Comparison of ENCODE assay signal across 7 cellular contexts in the genomic region with DNA sequence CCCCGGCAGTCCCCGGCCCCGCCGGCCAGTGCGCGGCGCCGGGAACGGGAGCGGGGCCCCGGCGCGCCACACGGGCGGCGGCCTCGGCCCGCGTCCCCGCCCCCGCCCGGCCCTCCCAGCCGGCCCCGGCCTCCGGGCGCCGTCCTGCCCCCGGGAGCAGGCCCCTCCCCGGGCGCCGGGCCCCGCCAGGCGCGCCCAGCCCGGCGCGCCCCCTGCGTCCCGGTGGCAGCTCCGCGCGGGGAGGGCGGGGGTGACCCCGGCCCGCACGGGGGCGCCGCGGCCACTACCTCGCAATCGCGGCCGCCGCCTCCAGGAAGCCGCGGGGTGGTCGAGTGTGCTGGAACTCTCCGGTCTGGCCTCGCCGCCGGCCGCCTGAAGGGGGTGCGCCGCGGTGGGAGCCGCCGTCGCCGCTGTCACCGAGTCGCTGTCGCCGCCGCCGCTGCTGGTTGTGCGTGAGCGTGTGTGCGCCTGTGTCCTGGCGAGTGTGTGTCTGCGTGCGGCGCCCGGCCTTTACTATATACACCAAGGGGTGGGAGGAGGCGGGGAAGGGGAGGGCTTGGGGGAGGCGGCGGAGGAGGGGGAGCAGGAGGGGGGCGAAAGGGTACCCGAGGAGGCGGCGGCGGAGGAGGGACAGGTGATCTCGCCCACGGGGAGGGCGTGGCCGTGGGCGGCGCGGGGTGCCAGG. TPM values are rescaled to one million over a fixed set of nuclear protein-coding genes. Genes with fewer than 3 reads are reported as not detected.
DNase-seq lines count a peak whose midpoint lies in the region; ATAC-seq and TF ChIP-seq lines count a peak whose summit lies in the region.

RAI2 (minus strand) TSS at position 488 of the 685 bp plus-strand sequence. CDS start 59,288 bp downstream, outside the sequence.

- H3K27me3 Mint-ChIP-seq in naive thymus-derived CD4-positive, alpha-beta T cell = peaks cover 0 to 50% (median 27%) of the 10 kb centered on the region in 5 donors

- CTCF ChIA-PET in naive thymus-derived CD4-positive, alpha-beta T cell (lab: Charles Lee) = no interaction called here

- intact Hi-C loops in naive thymus-derived CD4-positive, alpha-beta T cell (cut with micrococcal nuclease) = loop anchor here in 1 of 2 donors (2.0 to 5.0 kb wide), 2 partner anchors 74 to 116 kb away; no protein-coding TSS in a partner anchor

- H3K4me3 ChIP-seq in HUES6 (ENCODE audit: low read depth, low read length) (peak within 1 kb of the TSS; percentile 67), WERI-Rb-1 (ENCODE audit: low read depth, low read length) (peak within 1 kb of the TSS; percentile 28), endocrine pancreas (ENCODE audit: control insufficient read depth, insufficient read depth, low read length) (peak within 1 kb of the TSS; percentile 67)
- H3K4me3 ChIP-seq in naive thymus-derived CD4-positive, alpha-beta T cell (ENCODE audit: low read length) = peak within 1 kb of the TSS; percentile 37

- H3K36me3 ChIP-seq in HUES6 (ENCODE audit: control insufficient read depth, insufficient read depth, low read length) = no peaks in the 10 kb centered on the region
- no peaks in the 10 kb centered on the region for H3K36me3 ChIP-seq in WERI-Rb-1
- H3K36me3 ChIP-seq in endocrine pancreas (ENCODE audit: control insufficient read depth, insufficient read depth, low read length) = no peaks in the 10 kb centered on the region
- no peaks in the 10 kb centered on the region for H3K36me3 ChIP-seq in naive thymus-derived CD4-positive, alpha-beta T cell (ENCODE audit: control insufficient read depth in 2 of 3, insufficient read depth in 3 of 3, low read length in 3 of 3)

- H3K4me3 Mint-ChIP-seq in naive thymus-derived CD4-positive, alpha-beta T cell = peak within 1 kb of the TSS; percentile 54 to 89 (median 86)

- H3K4me1 Mint-ChIP-seq in naive thymus-derived CD4-positive, alpha-beta T cell = peaks cover 0 to 11% (median 5%) of the 10 kb centered on the region in 7 donors

- H3K9me3 Mint-ChIP-seq in naive thymus-derived CD4-positive, alpha-beta T cell = no peaks in the 10 kb centered on the region

- DNase-seq in WERI-Rb-1 (peak; percentile 25), ureter (ENCODE audit: low spot score) (peak; percentile 54), GM19238 (ENCODE audit: insufficient read length, low spot score) (no peak), EL (no peak)
- DNase-seq in naive thymus-derived CD4-positive, alpha-beta T cell = peak in 6 of 9 donors; percentile 8 to 51 (median 26)

- POLR2A ChIA-PET in naive thymus-derived CD4-positive, alpha-beta T cell (lab: Charles Lee) = no interaction called here

- H3K27ac ChIP-seq in HUES6 (ENCODE audit: low read depth, low read length) (no peak within 1 kb of the TSS), WERI-Rb-1 (no peak within 1 kb of the TSS)
- H3K27ac ChIP-seq in naive thymus-derived CD4-positive, alpha-beta T cell (ENCODE audit: low read depth, low read length) = no peak within 1 kb of the TSS

- peak within 1 kb of the TSS in 2 of 9 donors; percentile 62 to 70 for H3K27ac Mint-ChIP-seq in naive thymus-derived CD4-positive, alpha-beta T cell

- H3K4me1 ChIP-seq in HUES6 (ENCODE audit: control insufficient read depth, insufficient read depth, low read length) = peaks cover 15% of the 10 kb centered on the region
- peaks cover 5% of the 10 kb centered on the region for H3K4me1 ChIP-seq in endocrine pancreas (ENCODE audit: control insufficient read depth, insufficient read depth, low read length)
- H3K4me1 ChIP-seq in naive thymus-derived CD4-positive, alpha-beta T cell (ENCODE audit: control insufficient read depth in 2 of 2, insufficient read depth in 2 of 2, low read length in 2 of 2) = no peaks in the 10 kb centered on the region

- H3K9ac ChIP-seq in HUES6 (ENCODE audit: low read length) (no peak within 1 kb of the TSS), endocrine pancreas (ENCODE audit: control insufficient read depth, insufficient read depth, low read length) (no peak within 1 kb of the TSS)

- no peak for TF ChIP-seq CTCF in WERI-Rb-1 (IDR thresholded peaks at IDR 0.05; ENCODE audit: low read depth, low read length)

- no peaks in the 10 kb centered on the region for H3K9me3 ChIP-seq in HUES6 (ENCODE audit: control insufficient read depth, insufficient read depth, low read depth, low read length)
- H3K9me3 ChIP-seq in WERI-Rb-1 (ENCODE audit: severe bottlenecking) = no peaks in the 10 kb centered on the region
- no peaks in the 10 kb centered on the region for H3K9me3 ChIP-seq in endocrine pancreas (ENCODE audit: control insufficient read depth, low read length)
- no peaks in the 10 kb centered on the region for H3K9me3 ChIP-seq in naive thymus-derived CD4-positive, alpha-beta T cell (ENCODE audit: control insufficient read depth in 2 of 3, low read length in 3 of 3)

- no peaks in the 10 kb centered on the region for H3K36me3 Mint-ChIP-seq in naive thymus-derived CD4-positive, alpha-beta T cell

- ATAC-seq in naive thymus-derived CD4-positive, alpha-beta T cell = peak; percentile 73

- H3K27me3 ChIP-seq in HUES6 (ENCODE audit: control insufficient read depth, insufficient read depth, low read length) = peaks cover 92% of the 10 kb centered on the region
- H3K27me3 ChIP-seq in WERI-Rb-1 (ENCODE audit: insufficient read depth, low read depth, severe bottlenecking) = peaks cover 57% of the 10 kb centered on the region
- no peaks in the 10 kb centered on the region for H3K27me3 ChIP-seq in endocrine pancreas (ENCODE audit: control insufficient read depth, insufficient read depth, low read length)
- no peaks in the 10 kb centered on the region for H3K27me3 ChIP-seq in naive thymus-derived CD4-positive, alpha-beta T cell (ENCODE audit: control insufficient read depth in 2 of 2, insufficient read depth in 2 of 2, low read length in 2 of 2)

RNA-seq across cellular contexts. Expression of gene RAI2, which starts in this region (rescaled TPM):
- 1 to 10 TPM in 4 of 5 experiments, not detected in 1; 1.6 to 2.8 (median 2.2) TPM for total RNA-seq in naive thymus-derived CD4-positive, alpha-beta T cell
- 1 to 10 TPM in 1 of 2 donors, under 1 TPM in 1; 0.96 to 1.4 TPM for polyA plus RNA-seq in naive thymus-derived CD4-positive, alpha-beta T cell
- total RNA-seq in ureter = 28.0 TPM

Comparison
In these comparisons a context has a peak if more than half of its experiments do, and no peak if none do; other contexts are left out.
1. DNase-seq: peak in WERI-Rb-1 (single experiment), naive thymus-derived CD4-positive, alpha-beta T cell (6 of 9) and ureter (single experiment); none in GM19238 (single experiment) and EL (single experiment).
2. Peak in every context shown above with its lines, with median percentiles within 50 percentile points of each other: H3K4me3 ChIP-seq.